In the genomic region with DNA sequence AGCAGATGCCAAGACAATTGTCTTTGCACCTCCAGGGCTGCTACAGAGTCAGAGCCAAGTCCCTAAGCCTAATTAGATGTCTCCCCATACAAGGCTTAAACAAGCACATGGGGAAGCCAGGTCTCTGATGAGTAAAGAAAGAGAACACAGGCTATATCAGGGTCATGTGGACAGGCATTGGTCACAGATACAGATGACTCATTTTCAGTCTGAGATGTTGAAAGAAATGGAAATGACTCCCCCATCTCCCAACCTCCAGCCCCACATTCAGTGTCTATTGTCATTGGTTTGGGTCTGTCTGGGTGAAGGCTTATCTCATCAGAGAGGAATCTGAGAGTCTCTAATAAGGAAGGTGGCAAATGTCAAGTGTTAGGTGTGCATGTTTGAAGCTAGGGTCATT, we compare ENCODE assay signal across 14 cellular contexts.
DNase-seq lines count a peak whose midpoint lies in the region; ATAC-seq and TF ChIP-seq lines count a peak whose summit lies in the region.
"Had no signal": no experiment of that assay in that cellular context is flagged by ENCODE, and none has a peak within 500 bp of the region (broad histone marks: within the 10 kb centered on the region; RNA-seq: fewer than 3 reads in every experiment).

No MANE protein-coding gene starts in this region.

- H3K27ac Mint-ChIP-seq in stimulated activated memory B cell treated with anti-CD40 and anti-IgM and Interleukin-4, amounts not matched to agents 10 μg/mL and 1 μg/mL and 100 μg/mL, for 72 hours: no peak overlapping the region

- DNase-seq in Caki2 (ENCODE audit: low read depth): peak; percentile 4
- peak; percentile 9 for DNase-seq in iPS-NIHi11 (ENCODE audit: low spot score)
- DNase-seq in GM13976 (ENCODE audit: low spot score): no peak
- no peak for DNase-seq in stimulated activated CD4-positive, alpha-beta T cell treated with anti-CD3 and anti-CD28 coated beads, Interleukin-4, amount 100 ng/mL, for 4 hours
- no peak for DNase-seq in activated T-cell treated with anti-CD3 and anti-CD28 coated beads, Interleukin-2, amount 50 U/mL, for 4 hours
- DNase-seq: activated CD4-positive, alpha-beta T cell treated with anti-CD3 and anti-CD28 coated beads for 4 hours; activated T-cell treated with anti-CD3 and anti-CD28 coated beads, Interleukin-2, amount 50 U/mL, for 1 hour; colonic mucosa; PC-9; T-helper 1 cell had no signal

- H3K4me3 Mint-ChIP-seq in activated T-cell treated with anti-CD3 and anti-CD28 coated beads, Interleukin-2, amount 50 U/mL, for 4 hours: no peak overlapping the region
- H3K4me3 Mint-ChIP-seq in stimulated activated memory B cell treated with anti-CD40 and anti-IgM and Interleukin-4, amounts not matched to agents 10 μg/mL and 1 μg/mL and 100 μg/mL, for 72 hours: no peak overlapping the region

- in situ Hi-C loops in Caki2 (cut with HindIII; ENCODE audit: low pct_unique_long_range_greater_than_20kb, low sequenced_read_pairs): no loop called here
- in situ Hi-C loops in GM13976 (cut with MboI; ENCODE audit: low sequenced_read_pairs, unreplicated experiment): no loop called here

- H3K4me1 Mint-ChIP-seq in activated T-cell treated with anti-CD3 and anti-CD28 coated beads, Interleukin-2, amount 50 U/mL, for 4 hours (ENCODE audit: low read depth): no peaks in the 10 kb centered on the region
- H3K4me1 Mint-ChIP-seq in stimulated activated memory B cell treated with anti-CD40 and anti-IgM and Interleukin-4, amounts not matched to agents 10 μg/mL and 1 μg/mL and 100 μg/mL, for 72 hours: no peaks in the 10 kb centered on the region

- no peaks in the 10 kb centered on the region for H3K27me3 Mint-ChIP-seq in activated T-cell treated with anti-CD3 and anti-CD28 coated beads, Interleukin-2, amount 50 U/mL, for 4 hours (ENCODE audit: low read depth)
- no peaks in the 10 kb centered on the region for H3K27me3 Mint-ChIP-seq in stimulated activated memory B cell treated with anti-CD40 and anti-IgM and Interleukin-4, amounts not matched to agents 10 μg/mL and 1 μg/mL and 100 μg/mL, for 72 hours

- ATAC-seq in HG02588 (IDR thresholded peaks at IDR 0.05; ENCODE audit: unreplicated experiment): peak; percentile 51
- no peak for ATAC-seq in activated T-cell treated with anti-CD3 and anti-CD28 coated beads, Interleukin-2, amount 50 U/mL, for 4 hours
- no peak for ATAC-seq in stimulated activated memory B cell treated with anti-CD40 and anti-IgM and Interleukin-4, amounts not matched to agents 10 μg/mL and 1 μg/mL and 100 μg/mL, for 72 hours

- H3K36me3 Mint-ChIP-seq in activated T-cell treated with anti-CD3 and anti-CD28 coated beads, Interleukin-2, amount 50 U/mL, for 4 hours (ENCODE audit: insufficient read depth): no peaks in the 10 kb centered on the region
- no peaks in the 10 kb centered on the region for H3K36me3 Mint-ChIP-seq in stimulated activated memory B cell treated with anti-CD40 and anti-IgM and Interleukin-4, amounts not matched to agents 10 μg/mL and 1 μg/mL and 100 μg/mL, for 72 hours

- H3K27ac ChIP-seq in VCaP: peak overlapping the region; percentile 22; the same call in 1 of the 2 replicates
- H3K27ac ChIP-seq: colonic mucosa, parathyroid adenoma, PC-9 had no signal

- TF ChIP-seq CTCF in VCaP (conservative IDR thresholded peaks at IDR 0.05) (no peak), GM13976 (IDR thresholded peaks at IDR 0.05; ENCODE audit: borderline replicate concordance, control extremely low read depth, extremely low read depth, insufficient read depth, missing control alignments) (no peak)

- H3K9me3 Mint-ChIP-seq in activated T-cell treated with anti-CD3 and anti-CD28 coated beads, Interleukin-2, amount 50 U/mL, for 4 hours: no peaks in the 10 kb centered on the region
- no peaks in the 10 kb centered on the region for H3K9me3 Mint-ChIP-seq in stimulated activated memory B cell treated with anti-CD40 and anti-IgM and Interleukin-4, amounts not matched to agents 10 μg/mL and 1 μg/mL and 100 μg/mL, for 72 hours

Comparison
In these comparisons a context has a peak if more than half of its experiments do, and no peak if none do; other contexts are left out.
1. DNase-seq: peak in Caki2 (single experiment) and iPS-NIHi11 (single experiment); none in GM13976 (single experiment), stimulated activated CD4-positive, alpha-beta T cell treated with anti-CD3 and anti-CD28 coated beads, Interleukin-4, amount 100 ng/mL, for 4 hours (0 of 2) and activated T-cell treated with anti-CD3 and anti-CD28 coated beads, Interleukin-2, amount 50 U/mL, for 4 hours (single experiment).